ENCODE assay signal across 8 cellular contexts in genomic region chr1:33295450-33296081, GRCh38. TPM values are rescaled to one million over a fixed set of nuclear protein-coding genes. Genes with fewer than 3 reads are reported as not detected.
DNase-seq lines count a peak whose midpoint lies in the region; ATAC-seq and TF ChIP-seq lines count a peak whose summit lies in the region.

No MANE protein-coding gene starts in this region.

- peaks cover 2% of the 10 kb centered on the region for H3K27me3 Mint-ChIP-seq in neural progenitor cell (ENCODE audit: insufficient read depth, low read depth)

- no peaks in the 10 kb centered on the region for H3K79me2 ChIP-seq in neural progenitor cell (ENCODE audit: low read depth)

- DNase-seq in AG08395 (ENCODE audit: low spot score), result peak; percentile 86
- peak; percentile 77 for DNase-seq in KBM-7
- DNase-seq in Peyer's patch, result peak; percentile 86 to 96 (median 92)
- peak; percentile 80 for DNase-seq in activated T-helper 1 cell treated with Interleukin-2 at 50 U/mL for 16 hours (ENCODE audit: low read depth)
- DNase-seq in fibroblast of the aortic adventitia (ENCODE audit: low read depth), result peak; percentile 79
- DNase-seq in neural progenitor cell (ENCODE audit: low spot score), result peak; percentile 88
- DNase-seq in stromal cell of bone marrow (ENCODE audit: low read depth), result peak; percentile 52

- H3K27ac ChIP-seq in Peyer's patch (peak overlapping the region in 1 of 4 donors; percentile 21), neural progenitor cell (no peak overlapping the region)

- H3K9ac ChIP-seq in neural progenitor cell, result no peak overlapping the region

- H3K9me3 ChIP-seq in Peyer's patch (no peaks in the 10 kb centered on the region), neural progenitor cell (ENCODE audit: low read depth) (no peaks in the 10 kb centered on the region)

- H3K36me3 ChIP-seq in Peyer's patch (peaks cover 0 to 19% (median 0%) of the 10 kb centered on the region in 3 donors), neural progenitor cell (no peaks in the 10 kb centered on the region)

- TF ChIP-seq CTCF in Peyer's patch (IDR thresholded peaks at IDR 0.05) (peak; percentile 94 to 99 (median 98)), fibroblast of the aortic adventitia (IDR thresholded peaks at IDR 0.05; ENCODE audit: insufficient read depth, low read length) (peak; percentile 93), neural progenitor cell (IDR thresholded peaks at IDR 0.05) (peak; percentile 95)

- ATAC-seq in GM19035 (IDR thresholded peaks at IDR 0.05; ENCODE audit: unreplicated experiment), result peak; percentile 82

- in situ Hi-C loops in KBM-7 (cut with MboI; ENCODE audit: low pct_unique_long_range_greater_than_20kb, low sequenced_read_pairs), result no loop called here

- TF ChIP-seq POLR2A in Peyer's patch (IDR thresholded peaks at IDR 0.05), result no peak

- peaks cover 34% of the 10 kb centered on the region for H3K36me3 Mint-ChIP-seq in neural progenitor cell

- H3K4me1 Mint-ChIP-seq in neural progenitor cell, result no peaks in the 10 kb centered on the region

- H3K4me2 ChIP-seq in neural progenitor cell, result no peak overlapping the region

- H2AFZ ChIP-seq in neural progenitor cell (replicated peaks), result no peak overlapping the region

- no peaks in the 10 kb centered on the region for H3F3A ChIP-seq in neural progenitor cell (ENCODE audit: low read depth)

- H3K4me1 ChIP-seq in Peyer's patch, result peaks cover 0 to 10% (median 0%) of the 10 kb centered on the region in 4 donors
- no peaks in the 10 kb centered on the region for H3K4me1 ChIP-seq in neural progenitor cell

- peaks cover 17% of the 10 kb centered on the region for H4K20me1 ChIP-seq in neural progenitor cell (ENCODE audit: low read depth)

- no peak overlapping the region for H3K27ac Mint-ChIP-seq in neural progenitor cell

- H3K4me3 ChIP-seq in Peyer's patch, result no peak overlapping the region
- no peak overlapping the region for H3K4me3 ChIP-seq in fibroblast of the aortic adventitia (ENCODE audit: low read depth, low read length)
- H3K4me3 ChIP-seq in neural progenitor cell, result no peak overlapping the region

- H3K27me3 ChIP-seq in Peyer's patch (no peaks in the 10 kb centered on the region), neural progenitor cell (no peaks in the 10 kb centered on the region)

- H3K9me3 Mint-ChIP-seq in neural progenitor cell, result no peaks in the 10 kb centered on the region

- no peak overlapping the region for H3K4me3 Mint-ChIP-seq in neural progenitor cell

RNA-seq across cellular contexts. Expression of gene A3GALT2, which starts 25.3 kb away (rescaled TPM):
- total RNA-seq in Peyer's patch (not detected), fibroblast of the aortic adventitia (ENCODE audit: low replicate concordance) (not detected in 2 replicates), neural progenitor cell (ENCODE audit: low replicate concordance) (not detected in 2 replicates)

RNA-seq across cellular contexts. Expression of gene ZNF362, which starts 39.3 kb away (rescaled TPM):
- 10 to 100 TPM in 2 of 4 donors, 1 to 10 TPM in 2; 5.9 to 28.9 (median 8.8) TPM for total RNA-seq in Peyer's patch
- total RNA-seq in fibroblast of the aortic adventitia (ENCODE audit: low replicate concordance), result 12.3 and 14.5 TPM in 2 replicates
- total RNA-seq in neural progenitor cell (ENCODE audit: low replicate concordance), result 10.9 and 27.9 TPM in 2 replicates
